In the genomic region with DNA sequence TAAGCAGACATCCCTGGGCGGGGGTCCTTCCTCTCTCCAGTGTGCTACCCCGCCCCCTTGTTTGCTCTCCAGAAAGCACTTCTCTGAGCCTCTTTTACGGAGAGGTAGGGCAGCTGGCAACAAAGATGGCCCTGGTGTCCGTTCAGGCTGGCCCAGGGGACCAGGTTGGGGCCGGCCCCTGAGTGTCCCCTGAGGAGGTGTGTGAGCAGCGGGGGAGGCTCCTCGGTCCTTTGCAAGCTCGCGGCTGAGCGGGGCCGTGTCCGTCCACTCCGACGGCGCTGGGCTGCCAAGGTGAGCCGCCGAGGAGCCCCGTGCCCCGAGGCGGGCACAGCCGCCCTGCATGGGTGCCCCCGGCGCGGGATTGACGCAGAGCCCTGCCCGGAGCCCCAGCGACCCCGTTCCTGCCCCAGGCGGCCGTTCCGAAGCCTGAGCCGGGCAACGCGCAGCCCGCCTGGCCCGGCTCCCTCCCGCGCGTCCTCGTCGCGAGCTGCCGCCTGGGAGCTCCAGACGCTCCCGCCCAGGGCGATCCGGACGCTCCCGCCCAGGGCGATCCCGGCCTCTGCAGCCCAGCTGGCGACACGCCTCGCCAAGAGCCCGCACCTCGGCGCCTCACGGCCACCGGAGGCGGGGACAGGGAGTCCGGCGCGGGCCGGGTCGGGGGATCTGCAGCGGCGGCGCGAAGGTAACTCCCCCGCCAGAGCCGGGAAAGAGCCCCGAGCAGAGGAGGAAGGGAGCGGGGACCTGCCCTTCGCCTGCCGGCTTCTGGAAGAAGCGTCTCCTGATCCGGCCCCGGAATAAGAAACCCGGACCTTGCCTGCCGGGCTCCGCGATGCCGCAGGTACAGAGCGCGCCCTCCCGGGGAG, we compare ENCODE assay signal across 8 cellular contexts. TPM values are rescaled to one million over a fixed set of nuclear protein-coding genes. Genes with fewer than 3 reads are reported as not detected.
DNase-seq lines count a peak whose midpoint lies in the region; ATAC-seq and TF ChIP-seq lines count a peak whose summit lies in the region.

TSS of gene PROKR1 (plus strand) at position 569 of the 863 bp plus-strand sequence. CDS start 2,243 bp downstream, outside the sequence.

- TF ChIP-seq CTCF in AG10803 (conservative IDR thresholded peaks at IDR 0.05; ENCODE audit: low read length) (no peak), WI38 (IDR thresholded peaks at IDR 0.05; ENCODE audit: low read depth, low read length) (no peak), osteoblast (IDR thresholded peaks at IDR 0.05; ENCODE audit: extremely low read depth, low read depth, low read length) (no peak)

- DNase-seq in AG10803 (ENCODE audit: low read depth), result peak; percentile 8
- DNase-seq in H7, result peak; percentile 84
- peak; percentile 8 for DNase-seq in germinal center (ENCODE audit: low spot score)
- peak; percentile 84 for DNase-seq in osteoblast (ENCODE audit: insufficient read length, low spot score, missing footprints)

- ATAC-seq in HG03280 (IDR thresholded peaks at IDR 0.05; ENCODE audit: unreplicated experiment), result no peak
- ATAC-seq in GM18517 (IDR thresholded peaks at IDR 0.05; ENCODE audit: unreplicated experiment), result no peak
- ATAC-seq in GM19324 (IDR thresholded peaks at IDR 0.05; ENCODE audit: low FRiP score, unreplicated experiment), result no peak

- H3K4me1 ChIP-seq in osteoblast (ENCODE audit: insufficient read depth, low read length), result peaks cover 8% of the 10 kb centered on the region

- peak within 1 kb of the TSS; percentile 29 for H3K4me3 ChIP-seq in AG10803 (ENCODE audit: low read length)
- peak within 1 kb of the TSS; percentile 81 for H3K4me3 ChIP-seq in H7 (ENCODE audit: insufficient read depth, low read depth, low read length)
- peak within 1 kb of the TSS; percentile 52 for H3K4me3 ChIP-seq in WI38 (ENCODE audit: low read depth, low read length)
- peak within 1 kb of the TSS; percentile 56 for H3K4me3 ChIP-seq in osteoblast (ENCODE audit: insufficient read depth, low read length)

- no peak within 1 kb of the TSS for H2AFZ ChIP-seq in osteoblast (ENCODE audit: low read length)

- H3K9me3 ChIP-seq in osteoblast (ENCODE audit: low read depth, low read length), result no peaks in the 10 kb centered on the region

- no peaks in the 10 kb centered on the region for H3K79me2 ChIP-seq in osteoblast (ENCODE audit: insufficient read depth, low read length)

- H3K27me3 ChIP-seq in H7 (ENCODE audit: control insufficient read depth, insufficient read depth, low read length), result peaks cover 32% of the 10 kb centered on the region
- H3K27me3 ChIP-seq in osteoblast (ENCODE audit: insufficient read depth, low read length), result peaks cover 63% of the 10 kb centered on the region

- H3K27ac ChIP-seq in osteoblast (ENCODE audit: low read depth, low read length), result no peak within 1 kb of the TSS

- H3K36me3 ChIP-seq in H7 (replicated peaks; ENCODE audit: control insufficient read depth, insufficient read depth, low read length) (no peaks in the 10 kb centered on the region), osteoblast (ENCODE audit: insufficient read depth, low read length) (no peaks in the 10 kb centered on the region)

- peak within 1 kb of the TSS; percentile 68 for H3K4me2 ChIP-seq in osteoblast (ENCODE audit: insufficient read depth, low read length)

- no peaks in the 10 kb centered on the region for H4K20me1 ChIP-seq in osteoblast (ENCODE audit: insufficient read depth, low read length)

RNA-seq across cellular contexts. Expression of gene PROKR1, which starts in this region (rescaled TPM):
- 2.8 and 3.7 TPM in 2 replicates for total RNA-seq in H7 (2014; rRNA removed; shearing (Covaris generic))
- not detected in 2 replicates for total RNA-seq in osteoblast

Comparison
In these comparisons a context has a peak if more than half of its experiments do, and no peak if none do; other contexts are left out.
1. Peak in DNase-seq, H3K4me3 ChIP-seq and H3K4me2 ChIP-seq in osteoblast; RNA of the gene not detected or under 1 TPM.
2. DNase-seq: peak in every context shown above with its lines; median percentile 84 in H7; 84 in osteoblast; 8 in AG10803; 8 in germinal center.
3. H3K4me3 ChIP-seq: peak in every context shown above with its lines; median percentile 81 in H7; 56 in osteoblast; 52 in WI38; 29 in AG10803.